ENCODE assay signal across 11 cellular contexts in the genomic region with DNA sequence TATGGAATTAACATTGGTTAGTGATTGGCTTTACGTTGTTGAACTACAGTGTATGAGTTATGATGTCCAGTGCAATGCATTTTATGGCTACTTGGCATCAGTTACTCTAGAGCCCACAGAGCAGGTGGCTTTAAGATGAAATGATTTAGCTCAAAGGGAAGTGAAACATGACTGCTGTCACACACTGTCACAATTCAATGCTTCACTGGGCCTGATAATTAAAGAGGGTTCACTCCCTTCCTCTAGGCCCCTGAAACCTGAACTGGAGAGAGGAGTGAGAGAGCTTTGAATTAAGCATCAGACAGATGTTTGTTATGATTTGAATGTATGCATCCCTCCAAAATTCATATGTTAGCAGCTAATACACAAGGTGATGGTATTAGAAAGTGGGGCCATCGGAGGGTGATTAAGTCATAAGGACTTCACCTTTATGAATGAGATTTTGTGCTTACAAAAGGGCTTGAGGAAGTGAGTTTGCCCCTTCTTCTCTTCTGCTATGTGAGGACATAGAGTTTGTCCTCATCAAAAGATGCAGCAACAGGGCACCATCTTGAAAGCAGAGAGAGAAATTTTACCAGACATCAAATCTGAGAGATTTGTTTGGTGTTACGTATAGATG.
DNase-seq lines count a peak whose midpoint lies in the region; ATAC-seq and TF ChIP-seq lines count a peak whose summit lies in the region.
"Had no signal": no experiment of that assay in that cellular context is flagged by ENCODE, and none has a peak within 500 bp of the region (broad histone marks: within the 10 kb centered on the region; RNA-seq: fewer than 3 reads in every experiment).

No MANE protein-coding gene starts in this region.

- ATAC-seq in GM18861 (IDR thresholded peaks at IDR 0.05; ENCODE audit: unreplicated experiment) (peak; percentile 97), GM21528 (IDR thresholded peaks at IDR 0.05; ENCODE audit: low FRiP score, unreplicated experiment) (peak; percentile 97), HG03280 (IDR thresholded peaks at IDR 0.05; ENCODE audit: unreplicated experiment) (peak; percentile 98)
- ATAC-seq: activated CD8-positive, alpha-beta memory T cell treated with anti-CD3 and anti-CD28 coated beads, Interleukin-2, amount 10 ng/mL, durations not matched to agents 7 days and 5 days; natural killer cell treated with Interleukin-12 subunit alpha and Interleukin-12 subunit beta and Interleukin-15 and Interleukin-18, amount 100 ng/mL, for 72 hours had no signal

- H3K4me1 ChIP-seq in BE2C, result no peaks in the 10 kb centered on the region

- no peak for TF ChIP-seq CTCF in BE2C (IDR thresholded peaks at IDR 0.05; ENCODE audit: low read depth, low read length)

- peak; percentile 96 for DNase-seq in left kidney (ENCODE audit: low read depth, low spot score)
- DNase-seq in BE2C, result no peak
- DNase-seq in stimulated activated CD4-positive, alpha-beta T cell treated with anti-CD3 and anti-CD28 coated beads, Interleukin-4, amount 100 ng/mL, for 4 hours, result no peak
- DNase-seq in OCI-M2 (lab: John Stamatoyannopoulos, UW; ENCODE audit: unreplicated experiment), result no peak
- DNase-seq in NCI-H1092 treated with DMSO at 0.1 percent for 48 hours (lab: John Stamatoyannopoulos, UW), result no peak
- DNase-seq: activated CD8-positive, alpha-beta memory T cell treated with anti-CD3 and anti-CD28 coated beads, Interleukin-2, amount 10 ng/mL, durations not matched to agents 7 days and 5 days; caudate nucleus had no signal

- no peaks in the 10 kb centered on the region for H3K36me3 ChIP-seq in BE2C

- H3K4me3 ChIP-seq in BE2C (ENCODE audit: low read depth, low read length), result no peak overlapping the region

- no peaks in the 10 kb centered on the region for H3K27me3 ChIP-seq in BE2C

- H3K9me3 ChIP-seq in BE2C, result no peaks in the 10 kb centered on the region
